Comparison of ENCODE assay signal across 8 cellular contexts in genomic region chr7:124856299-124856888, GRCh38.
A peak's percentile ranks its signal among the peaks of the same experiment; 100 is the strongest.
DNase-seq lines count a peak whose midpoint lies in the region; ATAC-seq and TF ChIP-seq lines count a peak whose summit lies in the region.

No MANE protein-coding gene starts in this region.

- H3K4me3 Mint-ChIP-seq in brain = no peak overlapping the region
- H3K4me3 Mint-ChIP-seq in stimulated activated memory B cell treated with anti-CD40 and anti-IgM and Interleukin-4, amounts not matched to agents 10 μg/mL and 1 μg/mL and 100 μg/mL, for 72 hours = no peak overlapping the region

- H3K4me1 Mint-ChIP-seq in brain = no peaks in the 10 kb centered on the region
- H3K4me1 Mint-ChIP-seq in stimulated activated memory B cell treated with anti-CD40 and anti-IgM and Interleukin-4, amounts not matched to agents 10 μg/mL and 1 μg/mL and 100 μg/mL, for 72 hours = peaks cover 5% of the 10 kb centered on the region

- H4K20me1 ChIP-seq in HCT116 (ENCODE audit: insufficient read depth) = no peaks in the 10 kb centered on the region

- H3K9me3 Mint-ChIP-seq in brain = no peaks in the 10 kb centered on the region
- no peaks in the 10 kb centered on the region for H3K9me3 Mint-ChIP-seq in stimulated activated memory B cell treated with anti-CD40 and anti-IgM and Interleukin-4, amounts not matched to agents 10 μg/mL and 1 μg/mL and 100 μg/mL, for 72 hours

- H3K27me3 ChIP-seq in HCT116 (ENCODE audit: insufficient read depth, low read length) = no peaks in the 10 kb centered on the region
- no peaks in the 10 kb centered on the region for H3K27me3 ChIP-seq in lower lobe of right lung (ENCODE audit: low read depth)

- H3K9me3 ChIP-seq in HCT116 (ENCODE audit: control insufficient read depth in 1 of 2, insufficient read depth in 1 of 2, low read depth in 1 of 2, low read length in 2 of 2) (no peaks in the 10 kb centered on the region), lower lobe of right lung (no peaks in the 10 kb centered on the region)

- no peak overlapping the region for H3K27ac Mint-ChIP-seq in brain
- no peak overlapping the region for H3K27ac Mint-ChIP-seq in stimulated activated memory B cell treated with anti-CD40 and anti-IgM and Interleukin-4, amounts not matched to agents 10 μg/mL and 1 μg/mL and 100 μg/mL, for 72 hours

- intact Hi-C loops in HCT116 (cut with micrococcal nuclease) (loop anchor here (1.0 to 10.0 kb wide), 5 partner anchors 458 to 1059 kb away; no protein-coding TSS in a partner anchor), lower lobe of right lung (cut with DNase I) (no loop called here)

- TF ChIP-seq POLR2A in HCT116 (IDR thresholded peaks at IDR 0.05; ENCODE audit: borderline replicate concordance, extremely low read depth, insufficient read depth, insufficient read length) = no peak

- BruUV-seq in HCT116 (replicated peaks; lab: Mats Ljungman, UMichigan) = no TSS peak

- DNase-seq in NCI-H2196 (lab: John Stamatoyannopoulos, UW; ENCODE audit: unreplicated experiment) = peak; percentile 46
- no peak for DNase-seq in NCI-H2196 treated with DMSO at 0.1 percent for 48 hours (lab: John Stamatoyannopoulos, UW; ENCODE audit: unreplicated experiment)
- peak; percentile 32 for DNase-seq in HCT116 (ENCODE audit: low read depth, low spot score)
- DNase-seq in NCI-H2081 treated with DMSO at 0.1 percent for 48 hours (lab: John Stamatoyannopoulos, UW) = peak; percentile 31
- DNase-seq in lower lobe of right lung = no peak

- CTCF ChIA-PET in HCT116 (lab: Charles Lee) = interaction anchor here (1.6 kb wide), 2 partner anchors 701 to 755 kb away, joined by 6 read pairs; no protein-coding TSS in a partner anchor

- ATAC-seq in HCT116 = 0 out of 2 replicates have a peak, but pooled peaks have one; percentile 60
- no peak for ATAC-seq in lower lobe of right lung
- no peak for ATAC-seq in HG03025 (IDR thresholded peaks at IDR 0.05; ENCODE audit: low FRiP score, unreplicated experiment)
- ATAC-seq in stimulated activated memory B cell treated with anti-CD40 and anti-IgM and Interleukin-4, amounts not matched to agents 10 μg/mL and 1 μg/mL and 100 μg/mL, for 72 hours = no peak

- H3K4me1 ChIP-seq in HCT116 (ENCODE audit: control insufficient read depth in 1 of 2, insufficient read depth in 2 of 2, low read length in 2 of 2) (no peaks in the 10 kb centered on the region), lower lobe of right lung (no peaks in the 10 kb centered on the region)

- H3K27me3 Mint-ChIP-seq in brain = no peaks in the 10 kb centered on the region
- H3K27me3 Mint-ChIP-seq in stimulated activated memory B cell treated with anti-CD40 and anti-IgM and Interleukin-4, amounts not matched to agents 10 μg/mL and 1 μg/mL and 100 μg/mL, for 72 hours = no peaks in the 10 kb centered on the region

- H3K4me3 ChIP-seq in HCT116 (replicated peaks in 1 of 2; ENCODE audit: low read depth in 1 of 2, low read length in 2 of 2) (no peak overlapping the region), lower lobe of right lung (no peak overlapping the region)

- POLR2A ChIA-PET in HCT116 (lab: Charles Lee) = no interaction called here

- H3K79me2 ChIP-seq in HCT116 (ENCODE audit: insufficient read depth, low read length) = no peaks in the 10 kb centered on the region

- peaks cover 31% of the 10 kb centered on the region for H3K36me3 Mint-ChIP-seq in brain
- peaks cover 28% of the 10 kb centered on the region for H3K36me3 Mint-ChIP-seq in stimulated activated memory B cell treated with anti-CD40 and anti-IgM and Interleukin-4, amounts not matched to agents 10 μg/mL and 1 μg/mL and 100 μg/mL, for 72 hours

- RAD21 ChIA-PET in HCT116 (lab: Charles Lee; ENCODE audit: low non-redundant PET in 1 of 2, low total read pairs in 2 of 2, uncharacterized antibody in 2 of 2, unreplicated experiment in 2 of 2) = no interaction called here

- H3K36me3 ChIP-seq in HCT116 (ENCODE audit: control insufficient read depth in 1 of 2, insufficient read depth in 2 of 2, low read length in 2 of 2) (no peaks in the 10 kb centered on the region; a peak in 1 of 4 replicates), lower lobe of right lung (no peaks in the 10 kb centered on the region)

- H3K27ac ChIP-seq in HCT116 (ENCODE audit: low read depth, low read length) (no peak overlapping the region), lower lobe of right lung (no peak overlapping the region)

- no peak overlapping the region for H3K4me2 ChIP-seq in HCT116 (ENCODE audit: low read length)

- TF ChIP-seq RAD21 in HCT116 (IDR thresholded peaks at IDR 0.05; ENCODE audit: low read depth) = peak; percentile 64

- no peak overlapping the region for H3K9ac ChIP-seq in HCT116 (ENCODE audit: low read length)

- no peaks in the 10 kb centered on the region for H3K9me2 ChIP-seq in HCT116 (ENCODE audit: insufficient read depth)

- no peak overlapping the region for H2AFZ ChIP-seq in HCT116 (ENCODE audit: low read depth, low read length, poor library complexity, severe bottlenecking)

- TF ChIP-seq CTCF in HCT116 (IDR thresholded peaks at IDR 0.05 in 2 of 3, conservative IDR thresholded peaks at IDR 0.05 in 1 of 3; ENCODE audit: borderline replicate concordance in 1 of 3, insufficient read depth in 1 of 3, low read depth in 2 of 3, low read length in 2 of 3) = peak; percentile 45 to 75 (median 56); a peak in 5 of 6 replicates
- peak; percentile 65 to 80 for TF ChIP-seq CTCF in brain (conservative IDR thresholded peaks at IDR 0.05)
- TF ChIP-seq CTCF in lower lobe of right lung (IDR thresholded peaks at IDR 0.05) = peak; percentile 62

TF ChIP-seq in HCT116, 20 proteins besides CTCF, POLR2A, EP300 and RAD21:
- TF ChIP-seq EGR1 (IDR thresholded peaks at IDR 0.05; ENCODE audit: low read depth) (no peak), TCF7L2 (IDR thresholded peaks at IDR 0.05; ENCODE audit: borderline replicate concordance, extremely low read depth, insufficient read depth, insufficient read length) (no peak), SRF (IDR thresholded peaks at IDR 0.05; ENCODE audit: low read depth) (no peak), CBX3 (IDR thresholded peaks at IDR 0.05; ENCODE audit: low read depth) (no peak), CEBPB (IDR thresholded peaks at IDR 0.05; ENCODE audit: low read depth) (no peak), MAX (IDR thresholded peaks at IDR 0.05) (no peak), POLR2AphosphoS5 (IDR thresholded peaks at IDR 0.05; ENCODE audit: low read depth, low read length) (no peak), FOSL1 (IDR thresholded peaks at IDR 0.05; ENCODE audit: low read depth) (no peak), ATF3 (IDR thresholded peaks at IDR 0.05) (no peak), ZFX (IDR thresholded peaks at IDR 0.05) (no peak), YY1 (IDR thresholded peaks at IDR 0.05; ENCODE audit: extremely low read depth, insufficient replicate concordance, low read depth, low read length) (no peak), EZH2phosphoT487 (IDR thresholded peaks at IDR 0.05; ENCODE audit: borderline replicate concordance) (no peak), JUND (IDR thresholded peaks at IDR 0.05) (no peak)

Comparison
In these comparisons a context has a peak if more than half of its experiments do, and no peak if none do; other contexts are left out.
1. DNase-seq: peak in NCI-H2196 (single experiment), HCT116 (single experiment) and NCI-H2081 treated with DMSO at 0.1 percent for 48 hours (single experiment); none in NCI-H2196 treated with DMSO at 0.1 percent for 48 hours (single experiment) and lower lobe of right lung (single experiment).
2. Peak in every context shown above with its lines, with median percentiles within 50 percentile points of each other: CTCF ChIP-seq.